Comparison of ENCODE assay signal across 23 cellular contexts in the genomic region with DNA sequence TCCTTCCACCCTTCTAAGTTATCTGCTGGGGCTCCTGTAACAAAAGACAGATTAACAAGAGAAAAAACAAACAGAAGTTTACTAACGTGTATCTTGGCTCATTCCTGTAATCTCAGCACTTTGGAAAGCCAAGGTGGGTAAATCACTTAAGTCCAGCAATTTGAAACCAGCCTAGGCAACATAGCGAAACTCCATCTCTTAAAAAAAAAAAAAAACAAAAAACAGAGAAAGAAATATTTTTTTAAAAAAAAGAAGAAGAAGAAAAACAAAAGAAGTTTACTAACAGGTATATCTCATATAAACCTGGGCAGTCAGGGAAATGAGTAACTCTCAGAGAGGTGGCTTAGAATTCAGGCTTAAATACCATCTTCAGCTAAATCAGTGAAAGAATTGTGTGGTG. TPM values are rescaled to one million over a fixed set of nuclear protein-coding genes. Genes with fewer than 3 reads are reported as not detected.
DNase-seq lines count a peak whose midpoint lies in the region; ATAC-seq and TF ChIP-seq lines count a peak whose summit lies in the region.
"Had no signal": no experiment of that assay in that cellular context is flagged by ENCODE, and none has a peak within 500 bp of the region (broad histone marks: within the 10 kb centered on the region; RNA-seq: fewer than 3 reads in every experiment).

No MANE protein-coding gene starts in this region.

- H3K27me3 Mint-ChIP-seq in activated T-cell treated with anti-CD3 and anti-CD28 coated beads, Interleukin-2, amount 50 U/mL, for 24 hours, result no peaks in the 10 kb centered on the region
- no peaks in the 10 kb centered on the region for H3K27me3 Mint-ChIP-seq in activated T-cell treated with anti-CD3 and anti-CD28 coated beads, Interleukin-2, amount 50 U/mL, for 4 hours (ENCODE audit: low read depth)
- H3K27me3 Mint-ChIP-seq in activated naive CD8-positive, alpha-beta T cell treated with anti-CD3 and anti-CD28 coated beads, Interleukin-2, amount 50 U/mL, for 24 hours, result no peaks in the 10 kb centered on the region

- no peaks in the 10 kb centered on the region for H3K9me3 Mint-ChIP-seq in activated T-cell treated with anti-CD3 and anti-CD28 coated beads, Interleukin-2, amount 50 U/mL, for 24 hours
- H3K9me3 Mint-ChIP-seq in activated T-cell treated with anti-CD3 and anti-CD28 coated beads, Interleukin-2, amount 50 U/mL, for 4 hours, result peaks cover 8% of the 10 kb centered on the region
- H3K9me3 Mint-ChIP-seq in activated naive CD8-positive, alpha-beta T cell treated with anti-CD3 and anti-CD28 coated beads, Interleukin-2, amount 50 U/mL, for 24 hours, result peaks cover 8% of the 10 kb centered on the region
- H3K9me3 Mint-ChIP-seq: activated B cell treated with CpG ODN at 0.5 μM for 24 hours, brain had no signal

- peak overlapping the region; percentile 31 for H3K27ac Mint-ChIP-seq in activated T-cell treated with anti-CD3 and anti-CD28 coated beads, Interleukin-2, amount 50 U/mL, for 24 hours
- H3K27ac Mint-ChIP-seq in activated naive CD8-positive, alpha-beta T cell treated with anti-CD3 and anti-CD28 coated beads, Interleukin-2, amount 50 U/mL, for 24 hours, result peak overlapping the region; percentile 85
- H3K27ac Mint-ChIP-seq: activated B cell treated with CpG ODN at 0.5 μM for 24 hours had no signal

- no peak for ATAC-seq in activated T-cell treated with anti-CD3 and anti-CD28 coated beads, Interleukin-2, amount 50 U/mL, for 4 hours
- no peak for ATAC-seq in activated naive CD8-positive, alpha-beta T cell treated with anti-CD3 and anti-CD28 coated beads, Interleukin-2, amount 50 U/mL, for 24 hours
- no peak for ATAC-seq in GM21390 (IDR thresholded peaks at IDR 0.05; ENCODE audit: unreplicated experiment)
- ATAC-seq: left lung, upper lobe of right lung had no signal

- TF ChIP-seq CTCF in parathyroid adenoma (IDR thresholded peaks at IDR 0.05), result no peak

- H3K4me1 ChIP-seq in HUES48 (ENCODE audit: control insufficient read depth, insufficient read depth, low read length), result peaks cover 20% of the 10 kb centered on the region
- H3K4me1 ChIP-seq in parathyroid adenoma, result peaks cover 18% of the 10 kb centered on the region
- H3K4me1 ChIP-seq: BE2C had no signal

- peak overlapping the region; percentile 62 for H2AFZ ChIP-seq in parathyroid adenoma

- no peak for DNase-seq in activated T-cell treated with anti-CD3 and anti-CD28 coated beads, Interleukin-2, amount 50 U/mL, for 24 hours
- no peak for DNase-seq in activated T-cell treated with anti-CD3 and anti-CD28 coated beads, Interleukin-2, amount 50 U/mL, for 4 hours
- no peak for DNase-seq in activated naive CD8-positive, alpha-beta T cell treated with anti-CD3 and anti-CD28 coated beads, Interleukin-2, amount 50 U/mL, for 24 hours
- DNase-seq in MG63, result no peak
- no peak for DNase-seq in GM03348 (ENCODE audit: low spot score)
- DNase-seq: activated B cell treated with CpG ODN at 0.5 μM for 24 hours; BE2C; IMR-90; left lung; naive B cell; NCI-H1092 treated with DMSO at 0.1 percent for 48 hours; NCI-H187 treated with DMSO at 0.1 percent for 48 hours; NCI-H345; NCI-H774; occipital lobe; Right ventricle myocardium superior; stimulated activated CD8-positive, alpha-beta memory T cell treated with anti-CD3 and anti-CD28 coated beads, Interleukin-4, amount 100 ng/mL, for 48 hours; upper lobe of right lung had no signal

- no peak overlapping the region for H3K4me3 Mint-ChIP-seq in activated T-cell treated with anti-CD3 and anti-CD28 coated beads, Interleukin-2, amount 50 U/mL, for 24 hours
- no peak overlapping the region for H3K4me3 Mint-ChIP-seq in activated T-cell treated with anti-CD3 and anti-CD28 coated beads, Interleukin-2, amount 50 U/mL, for 4 hours
- H3K4me3 Mint-ChIP-seq in activated naive CD8-positive, alpha-beta T cell treated with anti-CD3 and anti-CD28 coated beads, Interleukin-2, amount 50 U/mL, for 24 hours, result no peak overlapping the region
- H3K4me3 Mint-ChIP-seq: activated B cell treated with CpG ODN at 0.5 μM for 24 hours, brain, naive B cell had no signal

- H3K9ac ChIP-seq in HUES48 (ENCODE audit: low read depth, low read length) (0 out of 2 replicates have a peak overlapping the region, but pooled peaks have one; percentile 6), parathyroid adenoma (no peak overlapping the region)

- H3K36me3 ChIP-seq in HUES48 (ENCODE audit: control insufficient read depth, insufficient read depth, low read length) (no peaks in the 10 kb centered on the region), parathyroid adenoma (ENCODE audit: control insufficient read depth, insufficient read depth, low read length) (no peaks in the 10 kb centered on the region), MG63 (no peaks in the 10 kb centered on the region)
- H3K36me3 ChIP-seq: BE2C, left lung, upper lobe of right lung had no signal

- H3K4me1 Mint-ChIP-seq in activated T-cell treated with anti-CD3 and anti-CD28 coated beads, Interleukin-2, amount 50 U/mL, for 24 hours (ENCODE audit: low read depth), result peaks cover 73% of the 10 kb centered on the region
- H3K4me1 Mint-ChIP-seq in activated T-cell treated with anti-CD3 and anti-CD28 coated beads, Interleukin-2, amount 50 U/mL, for 4 hours (ENCODE audit: low read depth), result peaks cover 58% of the 10 kb centered on the region
- H3K4me1 Mint-ChIP-seq in activated naive CD8-positive, alpha-beta T cell treated with anti-CD3 and anti-CD28 coated beads, Interleukin-2, amount 50 U/mL, for 24 hours, result peaks cover 86% of the 10 kb centered on the region
- H3K4me1 Mint-ChIP-seq: brain, naive B cell had no signal

- H3K4me3 ChIP-seq in HUES48 (ENCODE audit: low read depth, low read length) (no peak overlapping the region), parathyroid adenoma (ENCODE audit: low read depth, low read length) (no peak overlapping the region), MG63 (no peak overlapping the region)
- H3K4me3 ChIP-seq: left lung, upper lobe of right lung had no signal

- no peak overlapping the region for H3K4me2 ChIP-seq in parathyroid adenoma (ENCODE audit: low read length)

- no peaks in the 10 kb centered on the region for H3K79me2 ChIP-seq in parathyroid adenoma

- H3K27me3 ChIP-seq in HUES48 (ENCODE audit: control insufficient read depth, insufficient read depth, low read length) (no peaks in the 10 kb centered on the region), parathyroid adenoma (ENCODE audit: control insufficient read depth, insufficient read depth, low read length) (no peaks in the 10 kb centered on the region), MG63 (no peaks in the 10 kb centered on the region)
- H3K27me3 ChIP-seq: BE2C, left lung, upper lobe of right lung had no signal

- H3K9me3 ChIP-seq in HUES48 (ENCODE audit: control insufficient read depth, insufficient read depth, low read length), result no peaks in the 10 kb centered on the region
- H3K9me3 ChIP-seq in parathyroid adenoma (ENCODE audit: control insufficient read depth, low read length), result no peaks in the 10 kb centered on the region
- no peaks in the 10 kb centered on the region for H3K9me3 ChIP-seq in MG63
- H3K9me3 ChIP-seq: BE2C, left lung, upper lobe of right lung had no signal

- H3K36me3 Mint-ChIP-seq in activated T-cell treated with anti-CD3 and anti-CD28 coated beads, Interleukin-2, amount 50 U/mL, for 24 hours (ENCODE audit: low read depth), result no peaks in the 10 kb centered on the region
- H3K36me3 Mint-ChIP-seq in activated T-cell treated with anti-CD3 and anti-CD28 coated beads, Interleukin-2, amount 50 U/mL, for 4 hours (ENCODE audit: insufficient read depth), result peaks cover 3% of the 10 kb centered on the region
- peaks cover 4% of the 10 kb centered on the region for H3K36me3 Mint-ChIP-seq in activated naive CD8-positive, alpha-beta T cell treated with anti-CD3 and anti-CD28 coated beads, Interleukin-2, amount 50 U/mL, for 24 hours (ENCODE audit: low read depth)
- H3K36me3 Mint-ChIP-seq: brain, naive B cell had no signal

- peak overlapping the region; percentile 72 for H3K27ac ChIP-seq in HUES48 (ENCODE audit: low read depth, low read length)
- peak overlapping the region; percentile 33 for H3K27ac ChIP-seq in parathyroid adenoma
- H3K27ac ChIP-seq: HL-60, left lung, upper lobe of right lung had no signal

RNA-seq across cellular contexts. Expression of gene NDFIP1, which starts 10.3 kb away (rescaled TPM):
- total RNA-seq in activated T-cell treated with anti-CD3 and anti-CD28 coated beads, Interleukin-2, amount 50 U/mL, for 4 hours, result 100 to 1,000 TPM; 115 to 145 (median 117) TPM
- total RNA-seq in MG63 (2014; rRNA removed; shearing (Covaris generic); ENCODE audit: low replicate concordance), result 53.4 and 113 TPM in 2 replicates
